ENCODE assay signal across 20 cellular contexts in genomic region chrX:25007059-25008053, GRCh38. TPM values are rescaled to one million over a fixed set of nuclear protein-coding genes. Genes with fewer than 3 reads are reported as not detected.
DNase-seq lines count a peak whose midpoint lies in the region; ATAC-seq, FAIRE-seq and TF ChIP-seq lines count a peak whose summit lies in the region.
"Had no signal": no experiment of that assay in that cellular context is flagged by ENCODE, and none has a peak within 500 bp of the region (broad histone marks: within the 10 kb centered on the region; RNA-seq: fewer than 3 reads in every experiment).

No MANE protein-coding gene starts in this region.

- DNase-seq in DMS53 (lab: John Stamatoyannopoulos, UW): peak; percentile 66
- DNase-seq in DMS53 treated with DMSO at 0.1 percent for 48 hours (lab: John Stamatoyannopoulos, UW; ENCODE audit: unreplicated experiment): no peak
- DNase-seq in HTR-8/SVneo (ENCODE audit: insufficient read length, low spot score): no peak
- no peak for DNase-seq in effector memory CD8-positive, alpha-beta T cell
- DNase-seq in nephron progenitor cell: peak; percentile 62
- no peak for DNase-seq in SIG-M5 (lab: John Stamatoyannopoulos, UW)
- no peak for DNase-seq in CD8-positive, alpha-beta memory T cell
- no peak for DNase-seq in stimulated activated CD4-positive, alpha-beta T cell treated with anti-CD3 and anti-CD28 coated beads, Interleukin-4, amount 100 ng/mL, for 1 hour
- DNase-seq: activated CD4-positive, alpha-beta T cell treated with anti-CD3 and anti-CD28 coated beads, Interleukin-2, amount 50 U/mL, for 4 hours; activated naive CD4-positive, alpha-beta T cell; effector memory CD4-positive, alpha-beta T cell; NCI-H1930; NCI-H524; spleen had no signal

- peaks cover 4% of the 10 kb centered on the region for H3K36me3 Mint-ChIP-seq in effector memory CD8-positive, alpha-beta T cell (ENCODE audit: insufficient read depth)
- no peaks in the 10 kb centered on the region for H3K36me3 Mint-ChIP-seq in nephron progenitor cell (ENCODE audit: low read depth)
- H3K36me3 Mint-ChIP-seq in CD8-positive, alpha-beta memory T cell: no peaks in the 10 kb centered on the region

- no peak overlapping the region for H3K27ac ChIP-seq in CD8-positive, alpha-beta memory T cell (ENCODE audit: low read depth, low read length)
- H3K27ac ChIP-seq: 22Rv1, cardiac muscle cell, pancreas, spleen had no signal

- no peaks in the 10 kb centered on the region for H3K36me3 ChIP-seq in CD8-positive, alpha-beta memory T cell (ENCODE audit: insufficient read depth, low read length)
- H3K36me3 ChIP-seq: cardiac muscle cell, pancreas, spleen had no signal

- peak; percentile 59 for FAIRE-seq in HTR-8/SVneo (lab: Jason Lieb, UNC)
- FAIRE-seq: GM12878, pancreas had no signal

- H3K27me3 Mint-ChIP-seq in effector memory CD8-positive, alpha-beta T cell: peaks cover 45 to 71% of the 10 kb centered on the region in 2 donors
- peaks cover 98% of the 10 kb centered on the region for H3K27me3 Mint-ChIP-seq in nephron progenitor cell (ENCODE audit: low read depth, poor library complexity)
- H3K27me3 Mint-ChIP-seq in CD8-positive, alpha-beta memory T cell: peaks cover 38 to 62% of the 10 kb centered on the region in 2 donors

- POLR2A ChIA-PET in CD8-positive, alpha-beta memory T cell (lab: Charles Lee): no interaction called here

- CTCF ChIA-PET in CD8-positive, alpha-beta memory T cell (lab: Charles Lee): no interaction called here

- H3K4me3 ChIP-seq in CD8-positive, alpha-beta memory T cell (ENCODE audit: low read length): no peak overlapping the region
- H3K4me3 ChIP-seq: cardiac muscle cell, GM12878 had no signal

- peaks cover 4% of the 10 kb centered on the region for H3K27me3 ChIP-seq in CD8-positive, alpha-beta memory T cell (ENCODE audit: insufficient read depth, low read length, poor library complexity, severe bottlenecking)

- H3K4me1 Mint-ChIP-seq in effector memory CD8-positive, alpha-beta T cell (ENCODE audit: low read depth in 2 of 2): peaks cover 7 to 15% of the 10 kb centered on the region in 2 donors
- H3K4me1 Mint-ChIP-seq in nephron progenitor cell: peaks cover 24% of the 10 kb centered on the region
- H3K4me1 Mint-ChIP-seq in CD8-positive, alpha-beta memory T cell: peaks cover 11 to 36% (median 21%) of the 10 kb centered on the region in 3 donors

- no peak for ATAC-seq in effector memory CD8-positive, alpha-beta T cell (replicated peaks)
- ATAC-seq: GM12878 had no signal

- H3K9me3 ChIP-seq in CD8-positive, alpha-beta memory T cell (ENCODE audit: low read length): no peaks in the 10 kb centered on the region
- H3K9me3 ChIP-seq: pancreas, spleen had no signal

- peak overlapping the region; percentile 19 to 24 for H3K4me3 Mint-ChIP-seq in effector memory CD8-positive, alpha-beta T cell
- no peak overlapping the region for H3K4me3 Mint-ChIP-seq in nephron progenitor cell
- H3K4me3 Mint-ChIP-seq in CD8-positive, alpha-beta memory T cell: peak overlapping the region in 3 of 7 donors; percentile 8 to 70 (median 30)
- H3K4me3 Mint-ChIP-seq: mesothelial cell of epicardium had no signal

- no peak overlapping the region for H3K27ac Mint-ChIP-seq in effector memory CD8-positive, alpha-beta T cell
- no peak overlapping the region for H3K27ac Mint-ChIP-seq in nephron progenitor cell
- H3K27ac Mint-ChIP-seq in CD8-positive, alpha-beta memory T cell: no peak overlapping the region
- H3K27ac Mint-ChIP-seq: mesothelial cell of epicardium had no signal

- TF ChIP-seq CTCF in nephron progenitor cell (IDR thresholded peaks at IDR 0.05): no peak

- no peaks in the 10 kb centered on the region for H3K9me3 Mint-ChIP-seq in effector memory CD8-positive, alpha-beta T cell
- H3K9me3 Mint-ChIP-seq in nephron progenitor cell: peaks cover 3% of the 10 kb centered on the region
- H3K9me3 Mint-ChIP-seq in CD8-positive, alpha-beta memory T cell: peaks cover 0 to 5% (median 0%) of the 10 kb centered on the region in 5 donors
- H3K9me3 Mint-ChIP-seq: mesothelial cell of epicardium had no signal

- no peaks in the 10 kb centered on the region for H3K4me1 ChIP-seq in CD8-positive, alpha-beta memory T cell (ENCODE audit: insufficient read depth, low read length)

RNA-seq across cellular contexts. Expression of gene ARX, which starts 8.4 kb away (rescaled TPM):
- not detected for total RNA-seq in CD8-positive, alpha-beta memory T cell
- polyA plus RNA-seq in CD8-positive, alpha-beta memory T cell: not detected
- total RNA-seq: cardiac muscle cell, fibroblast of villous mesenchyme, GM12878, mesothelial cell of epicardium had no signal
- polyA plus RNA-seq: cardiac muscle cell, spleen had no signal

Comparison
In these comparisons a context has a peak if more than half of its experiments do, and no peak if none do; other contexts are left out.
1. DNase-seq: peak in DMS53 (single experiment) and nephron progenitor cell (single experiment); none in DMS53 treated with DMSO at 0.1 percent for 48 hours (single experiment), HTR-8/SVneo (single experiment), effector memory CD8-positive, alpha-beta T cell (0 of 3), SIG-M5 (single experiment), CD8-positive, alpha-beta memory T cell (0 of 5) and stimulated activated CD4-positive, alpha-beta T cell treated with anti-CD3 and anti-CD28 coated beads, Interleukin-4, amount 100 ng/mL, for 1 hour (single experiment).